In the genomic region with DNA sequence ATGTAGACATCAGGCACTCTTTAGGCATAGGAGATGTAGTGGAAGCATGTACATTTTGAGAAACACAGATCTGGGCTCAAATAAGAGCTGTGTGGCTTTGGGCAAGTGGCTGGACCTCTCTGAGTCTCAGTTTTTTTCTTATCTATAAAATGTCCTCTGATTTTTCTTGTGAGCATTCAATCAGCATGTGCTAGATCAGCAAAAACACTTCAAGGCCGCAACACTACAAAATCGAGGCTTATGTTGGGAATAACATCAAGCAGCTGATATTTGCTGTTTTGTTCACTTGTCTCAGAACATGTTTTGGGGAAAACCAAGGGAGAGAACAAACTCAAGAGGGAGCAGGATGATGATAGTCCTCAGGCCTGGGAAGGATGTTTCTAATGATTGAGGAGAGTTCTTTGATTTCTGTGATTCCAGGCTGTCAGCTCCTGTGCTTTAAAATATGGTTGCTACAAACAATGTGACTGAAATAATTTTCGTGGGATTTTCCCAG, we compare ENCODE assay signal across 30 cellular contexts. TPM values are rescaled to one million over a fixed set of nuclear protein-coding genes. Genes with fewer than 3 reads are reported as not detected.
"Had no signal": no experiment of that assay in that cellular context is flagged by ENCODE, and none has a peak within 500 bp of the region (broad histone marks: within the 10 kb centered on the region; RNA-seq: fewer than 3 reads in every experiment).

A gene with protein sequence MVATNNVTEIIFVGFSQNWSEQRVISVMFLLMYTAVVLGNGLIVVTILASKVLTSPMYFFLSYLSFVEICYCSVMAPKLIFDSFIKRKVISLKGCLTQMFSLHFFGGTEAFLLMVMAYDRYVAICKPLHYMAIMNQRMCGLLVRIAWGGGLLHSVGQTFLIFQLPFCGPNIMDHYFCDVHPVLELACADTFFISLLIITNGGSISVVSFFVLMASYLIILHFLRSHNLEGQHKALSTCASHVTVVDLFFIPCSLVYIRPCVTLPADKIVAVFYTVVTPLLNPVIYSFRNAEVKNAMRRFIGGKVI (plus strand): TSS at position 446 of the 496 bp plus-strand sequence. CDS start 0 bp downstream, at position 446.

- H3K27me3 ChIP-seq: stomach, suprapubic skin, testis, thyroid gland, tibial artery, tibial nerve, transverse colon, upper lobe of left lung, upper lobe of right lung, uterus, vagina had no signal

- H3K9me3 ChIP-seq: stomach, suprapubic skin, testis, thoracic aorta, thyroid gland, tibial artery, tibial nerve, transverse colon, upper lobe of left lung, upper lobe of right lung, uterus, vagina had no signal

- H3K4me1 ChIP-seq: stomach, suprapubic skin, testis, thyroid gland, tibial artery, tibial nerve, transverse colon, upper lobe of left lung, upper lobe of right lung, uterus, vagina had no signal

- ATAC-seq: stimulated activated memory B cell treated with anti-CD40 and anti-IgM and Interleukin-4, amounts not matched to agents 10 μg/mL and 1 μg/mL and 100 μg/mL, for 72 hours; stimulated activated naive B cell treated with anti-CD40 and anti-IgM and Interleukin-4, amounts not matched to agents 10 μg/mL and 1 μg/mL and 100 μg/mL, for 72 hours; stimulated activated naive CD8-positive, alpha-beta T cell treated with anti-CD3 and anti-CD28 coated beads, Interleukin-15, amount 100 ng/mL, for 72 hours; stimulated activated naive CD8-positive, alpha-beta T cell treated with anti-CD3 and anti-CD28 coated beads, Interleukin-15, Interleukin-2, amounts not matched to agents 100 U/mL and 50 U/mL, for 24 hours; upper lobe of right lung had no signal

- H3K27ac ChIP-seq: stomach, suprapubic skin, testis, thoracic aorta, thyroid gland, tibial artery, tibial nerve, transverse colon, upper lobe of left lung, upper lobe of right lung, uterus, vagina had no signal

- FAIRE-seq: urothelium cell line had no signal

- H3K36me3 ChIP-seq: stomach, suprapubic skin, thoracic aorta, thyroid gland, tibial artery, tibial nerve, transverse colon, upper lobe of left lung, upper lobe of right lung, uterus, vagina had no signal

- DNase-seq: stimulated activated CD4-positive, alpha-beta T cell treated with anti-CD3 and anti-CD28 coated beads, Interleukin-2, amount 100 ng/mL, for 48 hours; stimulated activated CD4-positive, alpha-beta T cell treated with anti-CD3 and anti-CD28 coated beads, Interleukin-4, amount 100 ng/mL, for 1 hour; stimulated activated CD4-positive, alpha-beta T cell treated with anti-CD3 and anti-CD28 coated beads, Interleukin-4, amount 100 ng/mL, for 24 hours; stimulated activated CD4-positive, alpha-beta T cell treated with anti-CD3 and anti-CD28 coated beads, Interleukin-4, amount 100 ng/mL, for 4 hours; stimulated activated CD8-positive, alpha-beta memory T cell treated with anti-CD3 and anti-CD28 coated beads, Interleukin-4, amount 100 ng/mL, for 48 hours; stimulated activated naive B cell treated with anti-CD40 and anti-IgM and Interleukin-4, amounts not matched to agents 10 μg/mL and 1 μg/mL and 100 μg/mL, for 72 hours; stimulated activated naive CD4-positive, alpha-beta T cell; stimulated activated naive CD4-positive, alpha-beta T cell treated with Interleukin-2 at 50 U/mL for 16 hours; stimulated activated naive CD8-positive, alpha-beta T cell treated with anti-CD3 and anti-CD28 coated beads, Interleukin-15, amount 100 ng/mL, for 72 hours; stimulated activated naive CD8-positive, alpha-beta T cell treated with anti-CD3 and anti-CD28 coated beads, Interleukin-15, Interleukin-2, amounts not matched to agents 100 U/mL and 50 U/mL, for 24 hours; stomach; substantia nigra; testis; thyroid gland; tibial artery; transverse colon; trophoblast cell; upper lobe of left lung; upper lobe of right lung; uterus had no signal

- H3K4me3 ChIP-seq: stomach, suprapubic skin, testis, thoracic aorta, thyroid gland, tibial artery, tibial nerve, transverse colon, upper lobe of left lung, upper lobe of right lung, uterus, vagina had no signal

RNA-seq across cellular contexts. Expression of the gene that starts here (rescaled TPM):
- total RNA-seq: stomach, subcutaneous adipose tissue, suprapubic skin, temporal lobe, testis, thoracic aorta, thyroid gland, tibial nerve, transverse colon, upper lobe of left lung, upper lobe of right lung, ureter, urinary bladder, uterus, vagina had no signal
- polyA plus RNA-seq: stomach, urinary bladder had no signal
